ENCODE assay signal across 1 cellular context in the genomic region with DNA sequence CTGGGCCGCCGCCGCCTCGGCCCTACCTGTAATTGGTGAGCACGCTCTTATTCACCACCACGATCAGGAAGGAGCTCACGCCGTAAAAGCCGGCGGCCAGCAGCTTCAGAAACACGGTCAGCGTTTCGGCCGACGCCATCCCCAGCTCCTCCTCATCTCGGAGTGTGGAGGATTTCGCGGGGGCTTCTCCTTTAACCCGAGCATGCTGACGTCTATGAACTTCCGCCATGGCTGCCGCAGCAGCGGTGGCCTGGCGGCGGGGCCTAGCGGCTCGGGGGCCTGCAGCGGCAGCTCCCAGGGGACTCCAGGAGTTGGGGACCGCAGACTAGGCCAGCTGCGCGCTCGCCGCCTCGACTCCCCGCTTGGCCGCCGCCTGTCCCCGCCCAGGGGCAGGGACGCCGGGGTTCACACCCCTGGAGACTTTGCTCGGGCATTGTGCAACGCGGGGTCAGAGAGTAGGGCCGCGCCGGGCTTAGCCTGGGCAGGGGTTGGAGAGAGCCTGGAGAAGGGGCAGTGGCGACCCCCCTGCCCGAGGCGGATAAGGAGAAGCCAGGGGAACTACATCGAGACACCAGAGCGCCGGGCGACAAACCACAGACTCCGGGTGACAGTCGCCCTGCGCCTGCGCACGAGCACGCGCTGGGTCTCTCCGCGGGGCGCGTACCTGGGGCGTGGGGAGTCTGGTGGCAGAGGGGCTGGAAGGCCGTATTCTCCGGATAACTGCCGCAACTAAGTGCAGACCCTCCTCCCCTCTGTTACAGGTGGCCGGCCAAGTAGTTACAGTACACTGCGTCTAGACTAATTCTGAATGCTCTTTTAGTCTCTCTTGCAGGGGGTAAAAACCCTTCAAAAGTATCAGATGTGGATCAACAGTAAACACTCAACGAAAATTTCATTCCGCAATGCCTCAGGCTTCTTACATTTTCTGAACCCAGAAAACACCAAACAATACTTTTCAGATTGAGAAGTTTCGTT.
TF ChIP-seq lines count a peak whose summit lies in the region.

Gene SLC35D1, minus strand, starts transcription at position 364 of the 975 bp plus-strand sequence. Its CDS starts 135 bp downstream, at position 229.

TF ChIP-seq in HepG2, 621 proteins besides CTCF, POLR2A, EP300 and RAD21 (continued from another document and continues in another):
- no peak for TF ChIP-seq ZNF512B (CRISPR knock-in tag; IDR thresholded peaks at IDR 0.05; ENCODE audit: borderline replicate concordance)
- no peak for TF ChIP-seq ZNF83 (CRISPR knock-in tag; IDR thresholded peaks at IDR 0.05; ENCODE audit: borderline replicate concordance)
- peak; percentile 65; the same call in 1 of the 2 replicates for TF ChIP-seq PRDM10 (CRISPR knock-in tag; IDR thresholded peaks at IDR 0.05; ENCODE audit: low read depth)
- TF ChIP-seq ZNF160 (CRISPR knock-in tag; IDR thresholded peaks at IDR 0.05), result peak; percentile 84; the same call in 1 of the 2 replicates
- no peak for TF ChIP-seq ATF6 (CRISPR knock-in tag; conservative IDR thresholded peaks at IDR 0.05)
- TF ChIP-seq TBX2 (CRISPR knock-in tag; IDR thresholded peaks at IDR 0.05; ENCODE audit: borderline replicate concordance), result peak; percentile 97
- no peak; the same call in 1 of the 2 replicates for TF ChIP-seq MIER2 (CRISPR knock-in tag; IDR thresholded peaks at IDR 0.05)
- TF ChIP-seq ZFP36 (IDR thresholded peaks at IDR 0.05; ENCODE audit: borderline replicate concordance, low read depth, low read length, partially characterized antibody), result no peak
- TF ChIP-seq, protein P1, sequence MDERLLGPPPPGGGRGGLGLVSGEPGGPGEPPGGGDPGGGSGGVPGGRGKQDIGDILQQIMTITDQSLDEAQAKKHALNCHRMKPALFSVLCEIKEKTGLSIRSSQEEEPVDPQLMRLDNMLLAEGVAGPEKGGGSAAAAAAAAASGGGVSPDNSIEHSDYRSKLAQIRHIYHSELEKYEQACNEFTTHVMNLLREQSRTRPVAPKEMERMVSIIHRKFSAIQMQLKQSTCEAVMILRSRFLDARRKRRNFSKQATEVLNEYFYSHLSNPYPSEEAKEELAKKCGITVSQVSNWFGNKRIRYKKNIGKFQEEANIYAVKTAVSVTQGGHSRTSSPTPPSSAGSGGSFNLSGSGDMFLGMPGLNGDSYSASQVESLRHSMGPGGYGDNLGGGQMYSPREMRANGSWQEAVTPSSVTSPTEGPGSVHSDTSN (CRISPR knock-in tag; IDR thresholded peaks at IDR 0.05), result no peak
- no peak for TF ChIP-seq NR3C1 (CRISPR knock-in tag; IDR thresholded peaks at IDR 0.05)
- peak; percentile 69; the same call in 1 of the 2 replicates for TF ChIP-seq KLF11 (CRISPR knock-in tag; IDR thresholded peaks at IDR 0.05)
- TF ChIP-seq ZSCAN20 (CRISPR knock-in tag; IDR thresholded peaks at IDR 0.05; ENCODE audit: borderline replicate concordance), result no peak
- no peak for TF ChIP-seq YEATS2 (CRISPR knock-in tag; IDR thresholded peaks at IDR 0.05; ENCODE audit: borderline replicate concordance)
- TF ChIP-seq ZNF879 (CRISPR knock-in tag; IDR thresholded peaks at IDR 0.05), result 0 out of 2 replicates have a peak, but pooled peaks have one; percentile 28
- peak; percentile 79; the same call in 1 of the 2 replicates for TF ChIP-seq PAX8 (CRISPR knock-in tag; IDR thresholded peaks at IDR 0.05; ENCODE audit: borderline replicate concordance)
- no peak for TF ChIP-seq SATB2 (CRISPR knock-in tag; IDR thresholded peaks at IDR 0.05)
- TF ChIP-seq SMC3 (IDR thresholded peaks at IDR 0.05; ENCODE audit: low read length), result no peak
- peak; percentile 57; the same call in 1 of the 2 replicates for TF ChIP-seq KDM5A (IDR thresholded peaks at IDR 0.05; ENCODE audit: borderline replicate concordance, low read length)
- TF ChIP-seq FOSL2 (CRISPR knock-in tag; IDR thresholded peaks at IDR 0.05), result no peak; the same call in 1 of the 2 replicates
- TF ChIP-seq ZNF275 (CRISPR knock-in tag; IDR thresholded peaks at IDR 0.05; ENCODE audit: borderline replicate concordance), result peak; percentile 54; the same call in 1 of the 2 replicates
- TF ChIP-seq ZBTB1 (CRISPR knock-in tag; IDR thresholded peaks at IDR 0.05; ENCODE audit: borderline replicate concordance), result no peak
- no peak for TF ChIP-seq EEA1 (CRISPR knock-in tag; IDR thresholded peaks at IDR 0.05; ENCODE audit: borderline replicate concordance)
- TF ChIP-seq TOPORS (CRISPR knock-in tag; IDR thresholded peaks at IDR 0.05), result peak; percentile 56; the same call in 1 of the 2 replicates
- TF ChIP-seq ZBTB21 (CRISPR knock-in tag; IDR thresholded peaks at IDR 0.05), result no peak
- TF ChIP-seq ARID2 (CRISPR knock-in tag; IDR thresholded peaks at IDR 0.05; ENCODE audit: borderline replicate concordance), result no peak
- TF ChIP-seq REPIN1 (CRISPR knock-in tag; IDR thresholded peaks at IDR 0.05; ENCODE audit: borderline replicate concordance, low read depth), result peak; percentile 50; the same call in 1 of the 2 replicates
- no peak for TF ChIP-seq MAFF (IDR thresholded peaks at IDR 0.05; ENCODE audit: low read depth, low read length)
- TF ChIP-seq ZSCAN12 (CRISPR knock-in tag; IDR thresholded peaks at IDR 0.05), result 0 out of 2 replicates have a peak, but pooled peaks have one; percentile 42
- no peak for TF ChIP-seq NFIC (IDR thresholded peaks at IDR 0.05; ENCODE audit: low read length)
- no peak for TF ChIP-seq PAF1 (CRISPR knock-in tag; IDR thresholded peaks at IDR 0.05)
- no peak; the same call in 1 of the 2 replicates for TF ChIP-seq MEIS1 (CRISPR knock-in tag; IDR thresholded peaks at IDR 0.05; ENCODE audit: borderline replicate concordance)
- TF ChIP-seq CBX2 (IDR thresholded peaks at IDR 0.05; ENCODE audit: low read depth, low read length), result no peak
- TF ChIP-seq CBX2 (CRISPR knock-in tag; IDR thresholded peaks at IDR 0.05; ENCODE audit: low read depth), result 0 out of 2 replicates have a peak, but pooled peaks have one; percentile 2
- TF ChIP-seq NBN (conservative IDR thresholded peaks at IDR 0.05), result no peak
- TF ChIP-seq TOE1 (CRISPR knock-in tag; IDR thresholded peaks at IDR 0.05), result no peak
- no peak for TF ChIP-seq TEF (CRISPR knock-in tag; IDR thresholded peaks at IDR 0.05)
- TF ChIP-seq PTBP1 (IDR thresholded peaks at IDR 0.05; ENCODE audit: low read depth, low read length, poor library complexity, severe bottlenecking), result no peak
- no peak; a peak in 1 of 4 replicates for TF ChIP-seq REST (IDR thresholded peaks at IDR 0.05; ENCODE audit: borderline replicate concordance in 1 of 2, low read depth in 1 of 2, low read length in 2 of 2)
- no peak for TF ChIP-seq ZNF468 (CRISPR knock-in tag; IDR thresholded peaks at IDR 0.05)
- TF ChIP-seq ZNF546 (CRISPR knock-in tag; conservative IDR thresholded peaks at IDR 0.05), result no peak; the same call in 1 of the 2 replicates
- no peak for TF ChIP-seq KDM1A (CRISPR knock-in tag; IDR thresholded peaks at IDR 0.05)
